ENCODE assay signal across 30 cellular contexts in the genomic region with DNA sequence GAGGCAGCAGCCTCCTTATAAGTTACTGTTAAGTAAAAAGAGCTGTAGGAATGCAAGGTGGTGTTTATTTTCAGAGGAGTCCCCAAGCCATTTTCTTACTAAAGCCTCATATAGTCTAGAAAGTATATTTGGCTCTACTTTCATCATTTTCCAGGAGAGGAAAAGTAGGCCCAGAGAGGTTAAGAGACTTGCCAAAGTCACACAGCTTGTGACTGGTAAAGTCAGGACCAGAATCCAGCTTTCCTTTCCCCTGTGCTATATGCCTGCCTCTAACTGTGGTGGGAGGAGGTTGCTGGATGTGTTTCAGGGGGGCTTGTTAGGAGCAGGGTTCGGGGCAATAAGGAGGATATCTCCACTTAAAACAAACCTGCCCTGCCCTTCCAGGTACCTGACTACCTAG. TPM values are rescaled to one million over a fixed set of nuclear protein-coding genes. Genes with fewer than 3 reads are reported as not detected.
"Had no signal": no experiment of that assay in that cellular context is flagged by ENCODE, and none has a peak within 500 bp of the region (broad histone marks: within the 10 kb centered on the region; RNA-seq: fewer than 3 reads in every experiment).

No MANE protein-coding gene starts in this region.

- DNase-seq: dorsolateral prefrontal cortex; effector CD4-positive, alpha-beta T cell; foreskin fibroblast; gastrocnemius medialis; head of caudate nucleus; left ventricle myocardium superior; lower lobe of right lung; naive thymus-derived CD8-positive, alpha-beta T cell; nephron progenitor cell; nucleus accumbens; sigmoid colon; stimulated activated CD4-positive, alpha-beta T cell treated with anti-CD3 and anti-CD28 coated beads, Interleukin-2, amount 100 ng/mL, for 24 hours; stimulated activated CD4-positive, alpha-beta T cell treated with anti-CD3 and anti-CD28 coated beads, Interleukin-4, amount 100 ng/mL, for 24 hours; stimulated activated naive CD8-positive, alpha-beta T cell treated with anti-CD3 and anti-CD28 coated beads, Interleukin-15, Interleukin-2, amounts not matched to agents 100 U/mL and 50 U/mL, for 24 hours; substantia nigra; tibial artery had no signal

- H3K4me1 Mint-ChIP-seq: nephron progenitor cell had no signal

- H3K27ac ChIP-seq: dorsolateral prefrontal cortex, epithelial cell of prostate, gastrocnemius medialis, lower lobe of right lung, prostate gland, right atrium auricular region, sigmoid colon, testis, tibial artery had no signal

- H3K9me3 Mint-ChIP-seq: naive thymus-derived CD8-positive, alpha-beta T cell; nephron progenitor cell; stimulated activated effector memory CD8-positive, alpha-beta T cell treated with anti-CD3 and anti-CD28 coated beads, Interleukin-12 subunit alpha, Interleukin-12 subunit beta, amount 100 ng/mL, for 72 hours; type B pancreatic cell had no signal

- H3K9me3 ChIP-seq: gastrocnemius medialis, lower lobe of right lung, prostate gland, right atrium auricular region, sigmoid colon, testis, tibial artery had no signal

- H3K27me3 ChIP-seq: dorsolateral prefrontal cortex, gastrocnemius medialis, right atrium auricular region, sigmoid colon, testis, tibial artery had no signal

- ATAC-seq: esophagus mucosa; gastrocnemius medialis; left ventricle myocardium superior; lower lobe of right lung; naive thymus-derived CD8-positive, alpha-beta T cell; stimulated activated effector memory CD8-positive, alpha-beta T cell treated with anti-CD3 and anti-CD28 coated beads, Interleukin-12 subunit alpha, Interleukin-12 subunit beta, amount 100 ng/mL, for 72 hours; stimulated activated naive CD8-positive, alpha-beta T cell treated with anti-CD3 and anti-CD28 coated beads, Interleukin-15, Interleukin-2, amounts not matched to agents 100 U/mL and 50 U/mL, for 24 hours had no signal

- H3K27ac Mint-ChIP-seq: nephron progenitor cell; stimulated activated effector memory CD8-positive, alpha-beta T cell treated with anti-CD3 and anti-CD28 coated beads, Interleukin-12 subunit alpha, Interleukin-12 subunit beta, amount 100 ng/mL, for 72 hours; type B pancreatic cell had no signal

- H3K4me3 Mint-ChIP-seq: naive thymus-derived CD8-positive, alpha-beta T cell; nephron progenitor cell; stimulated activated effector memory CD8-positive, alpha-beta T cell treated with anti-CD3 and anti-CD28 coated beads, Interleukin-12 subunit alpha, Interleukin-12 subunit beta, amount 100 ng/mL, for 72 hours; type B pancreatic cell had no signal

- H3K4me1 ChIP-seq: gastrocnemius medialis, lower lobe of right lung, prostate gland, right atrium auricular region, sigmoid colon, testis, tibial artery had no signal

- H3K4me3 ChIP-seq: dorsolateral prefrontal cortex, gastrocnemius medialis, lower lobe of right lung, prostate gland, right atrium auricular region, sigmoid colon, testis, tibial artery had no signal

- H3K27me3 Mint-ChIP-seq: naive thymus-derived CD8-positive, alpha-beta T cell; type B pancreatic cell had no signal

- FAIRE-seq: colon, keratinocyte had no signal

RNA-seq across cellular contexts. Expression of a gene that starts 38.9 kb away (rescaled TPM):
- total RNA-seq: esophagus mucosa, gastrocnemius medialis, glomerular endothelial cell, left ventricle myocardium superior, mesenteric fat pad, myocyte, osteocyte, prostate gland, right atrium auricular region, urinary bladder had no signal
- polyA plus RNA-seq: keratinocyte; naive thymus-derived CD8-positive, alpha-beta T cell had no signal
